Comparison of ENCODE assay signal across 15 cellular contexts in genomic region chr11:55658031-55658573, GRCh38. TPM values are rescaled to one million over a fixed set of nuclear protein-coding genes. Genes with fewer than 3 reads are reported as not detected.
A peak's percentile ranks its signal among the peaks of the same experiment; 100 is the strongest.
DNase-seq lines count a peak whose midpoint lies in the region; ATAC-seq, FAIRE-seq and TF ChIP-seq lines count a peak whose summit lies in the region.
"Had no signal": no experiment of that assay in that cellular context is flagged by ENCODE, and none has a peak within 500 bp of the region (broad histone marks: within the 10 kb centered on the region; RNA-seq: fewer than 3 reads in every experiment).

No MANE protein-coding gene starts in this region.

- TF ChIP-seq RAD21 in GM12878 (IDR thresholded peaks at IDR 0.05; ENCODE audit: insufficient read depth, low read depth, low read length): no peak

- no peaks in the 10 kb centered on the region for H3K27me3 ChIP-seq in GM12878 (replicated peaks in 1 of 2; ENCODE audit: control insufficient read depth in 2 of 2, insufficient read depth in 2 of 2, low read length in 1 of 2)
- H3K27me3 ChIP-seq in osteoblast (ENCODE audit: insufficient read depth, low read length): no peaks in the 10 kb centered on the region

- RAD21 ChIA-PET in GM12878 (lab: Charles Lee; ENCODE audit: unreplicated experiment): no interaction called here

- no peak for TF ChIP-seq CTCF in GM12878 (IDR thresholded peaks at IDR 0.05 in 2 of 3, conservative IDR thresholded peaks at IDR 0.05 in 1 of 3; ENCODE audit: control insufficient read depth in 2 of 3, extremely low read depth in 1 of 3, insufficient read depth in 1 of 3, low read depth in 3 of 3, low read length in 3 of 3)
- no peak for TF ChIP-seq CTCF in osteoblast (IDR thresholded peaks at IDR 0.05; ENCODE audit: extremely low read depth, low read depth, low read length)

- peak; percentile 99 for ATAC-seq in GM18907 (IDR thresholded peaks at IDR 0.05; ENCODE audit: unreplicated experiment)
- ATAC-seq in GM21619 (IDR thresholded peaks at IDR 0.05; ENCODE audit: unreplicated experiment): peak; percentile 93
- ATAC-seq in HG03159 (IDR thresholded peaks at IDR 0.05; ENCODE audit: unreplicated experiment): peak; percentile 95
- peak; percentile 93 for ATAC-seq in GM12878
- ATAC-seq: natural killer cell treated with Interleukin-12 subunit alpha and Interleukin-12 subunit beta and Interleukin-15 and Interleukin-18, amount 100 ng/mL, for 72 hours had no signal

- H2AFZ ChIP-seq in GM12878 (ENCODE audit: control insufficient read depth, low read depth, low read length) (no peak overlapping the region), osteoblast (ENCODE audit: low read length) (no peak overlapping the region)

- no peaks in the 10 kb centered on the region for H4K20me1 ChIP-seq in GM12878 (ENCODE audit: control insufficient read depth, insufficient read depth)
- H4K20me1 ChIP-seq in osteoblast (ENCODE audit: insufficient read depth, low read length): no peaks in the 10 kb centered on the region

- WGBS in GM12878 (ENCODE audit: insufficient coverage, insufficient replicate concordance, low lambda C conversion rate, missing lambda C conversion rate): 0% methylated on average over 2 of the region's 2 CpGs

- POLR2A ChIA-PET in GM12878 (lab: Charles Lee): no interaction called here

- intact Hi-C loops in GM12878 (cut with micrococcal nuclease; ENCODE audit: unreplicated experiment): loop anchor here (5.0 kb wide), 1 partner anchor 49 kb away; no protein-coding TSS in a partner anchor

- peak; percentile 59 for DNase-seq in GM12878 (ENCODE audit: low read depth, low spot score)
- no peak for DNase-seq in osteoblast (ENCODE audit: insufficient read length, low spot score, missing footprints)
- no peak for DNase-seq in activated CD4-positive, alpha-beta T cell treated with anti-CD3 and anti-CD28 coated beads for 48 hours
- no peak for DNase-seq in HTR-8/SVneo (ENCODE audit: insufficient read length, low spot score)
- DNase-seq in AG08396 (ENCODE audit: low spot score): no peak
- DNase-seq: activated CD4-positive, alpha-beta T cell treated with anti-CD3 and anti-CD28 coated beads, Interleukin-2, amount 50 U/mL, for 1 hour; DMS79 treated with DMSO at 0.1 percent for 48 hours; effector memory CD4-positive, alpha-beta T cell; NCI-H2029 treated with DMSO at 0.1 percent for 48 hours had no signal

- H3K4me3 ChIP-seq in GM12878 (no peak overlapping the region), osteoblast (ENCODE audit: insufficient read depth, low read length) (no peak overlapping the region)

- H3K9me3 ChIP-seq in GM12878 (replicated peaks; ENCODE audit: control insufficient read depth, insufficient read depth, low read length) (no peaks in the 10 kb centered on the region), osteoblast (ENCODE audit: low read depth, low read length) (no peaks in the 10 kb centered on the region)

- in situ Hi-C loops in GM12878 (cut with MboI): no loop called here

- no peak overlapping the region for H3K9ac ChIP-seq in GM12878 (ENCODE audit: control insufficient read depth, insufficient read depth, low read length)

- peak; percentile 85 to 95; a peak in 3 of 4 replicates for TF ChIP-seq EP300 in GM12878 (IDR thresholded peaks at IDR 0.05; ENCODE audit: borderline replicate concordance in 1 of 2, control insufficient read depth in 1 of 2, low read depth in 2 of 2, low read length in 2 of 2)

- CTCF ChIA-PET in GM12878 (lab: Yijun Ruan, JAX): no interaction called here

- TF ChIP-seq POLR2A in GM12878 (IDR thresholded peaks at IDR 0.05; ENCODE audit: low read depth, low read length): no peak

- H3K79me2 ChIP-seq in GM12878 (ENCODE audit: control insufficient read depth, insufficient read depth, low read length): no peaks in the 10 kb centered on the region
- H3K79me2 ChIP-seq in osteoblast (ENCODE audit: insufficient read depth, low read length): no peaks in the 10 kb centered on the region

- H3K27ac ChIP-seq in GM12878 (ENCODE audit: control insufficient read depth, insufficient read depth) (no peak overlapping the region), osteoblast (ENCODE audit: low read depth, low read length) (no peak overlapping the region)

- BruUV-seq in GM12878 (replicated peaks; lab: Mats Ljungman, UMichigan): no TSS peak

- FAIRE-seq in GM12878 (lab: Jason Lieb, UNC) (no peak), HTR-8/SVneo (lab: Jason Lieb, UNC) (no peak)

- SMC1A ChIA-PET in GM12878 (lab: Charles Lee; ENCODE audit: uncharacterized antibody, unreplicated experiment): interaction anchor here (0.8 kb wide), 1 partner anchor 50 kb away, joined by 4 read pairs; no protein-coding TSS in a partner anchor

- H3K4me1 ChIP-seq in GM12878 (ENCODE audit: control insufficient read depth, insufficient read depth, low read length) (no peaks in the 10 kb centered on the region), osteoblast (ENCODE audit: insufficient read depth, low read length) (no peaks in the 10 kb centered on the region)

- H3K4me2 ChIP-seq in GM12878 (ENCODE audit: control insufficient read depth, insufficient read depth): no peak overlapping the region
- H3K4me2 ChIP-seq in osteoblast (ENCODE audit: insufficient read depth, low read length): no peak overlapping the region

- H3K36me3 ChIP-seq in GM12878 (ENCODE audit: control insufficient read depth in 2 of 2, insufficient read depth in 2 of 2, low read length in 1 of 2) (no peaks in the 10 kb centered on the region), osteoblast (ENCODE audit: insufficient read depth, low read length) (no peaks in the 10 kb centered on the region)

RNA-seq across cellular contexts. Expression of gene OR4C6, which starts 3.9 kb away (rescaled TPM):
- not detected in 2 replicates for total RNA-seq in GM12878 (2013; cell fraction: nucleolus; rRNA removed)
- total RNA-seq in GM12878 (2014; rRNA removed): 0.16 and 0.34 TPM in 2 replicates
- total RNA-seq in GM12878 (2014; rRNA removed; fragmentation: Illumina TruSeq; extraction: Trizol): 0.18 and 0.27 TPM in 2 replicates
- total RNA-seq in GM12878 (2021): not detected in 2 replicates
- not detected for polyA plus RNA-seq in GM12878 (2011; ENCODE audit: low read depth)
- 0.30 and 0.52 TPM in 2 replicates for polyA plus RNA-seq in GM12878 (2011; rRNA removed)
- polyA plus RNA-seq in GM12878 (2011; cell fraction: cytosol; rRNA removed): 0.28 and 0.43 TPM in 2 replicates
- polyA plus RNA-seq in GM12878 (2011; cell fraction: nucleus; rRNA removed): 0.67 and 1.4 TPM in 2 replicates
- not detected in 2 replicates for polyA plus RNA-seq in GM12878 (2012)
- 0.22 and 0.59 TPM in 2 replicates for polyA plus RNA-seq in GM12878 (2014; fragmentation: Illumina TruSeq; extraction: Trizol)
- polyA plus RNA-seq in GM12878 (2014; fragmentation: Nextera tagmentation; extraction: Ambion mirVana): under 1 TPM; 0.42 to 0.53 TPM
- polyA plus RNA-seq in GM12878 (2014; rRNA removed): 0.16 TPM in 1 of 2 replicates, not detected in the other
- polyA plus RNA-seq in GM12878 (2016; fragmentation: Nextera tagmentation; extraction: Ambion mirVana): under 1 TPM in 1 of 2 experiments, not detected in 1; 0.60 TPM
- polyA minus RNA-seq in GM12878 (2011; rRNA and poly(A)+ RNA removed): 1.1 and 1.2 TPM in 2 replicates
- not detected in 2 replicates for polyA minus RNA-seq in GM12878 (2011; cell fraction: cytosol; rRNA and poly(A)+ RNA removed)
- 0.73 and 1.5 TPM in 2 replicates for polyA minus RNA-seq in GM12878 (2011; cell fraction: nucleus; rRNA and poly(A)+ RNA removed)
- total RNA-seq in osteoblast: not detected in 2 replicates
- total RNA-seq: natural killer cell treated with Interleukin-12 subunit alpha and Interleukin-12 subunit beta and Interleukin-15 and Interleukin-18, amount 100 ng/mL, for 72 hours; SK-MEL-5; temporal lobe had no signal

RNA-seq across cellular contexts. Expression of gene OR4S2, which starts 10.0 kb away (rescaled TPM):
- not detected in 2 replicates for total RNA-seq in GM12878 (2013; cell fraction: nucleolus; rRNA removed)
- total RNA-seq in GM12878 (2014; rRNA removed) (not detected in 2 replicates), GM12878 (2014; rRNA removed; fragmentation: Illumina TruSeq; extraction: Trizol) (not detected in 2 replicates), GM12878 (2021) (not detected in 2 replicates), osteoblast (not detected in 2 replicates)
- polyA plus RNA-seq in GM12878 (2011; ENCODE audit: low read depth): not detected
- polyA plus RNA-seq in GM12878 (2011; rRNA removed) (not detected in 2 replicates), GM12878 (2014; fragmentation: Illumina TruSeq; extraction: Trizol) (not detected in 2 replicates), GM12878 (2014; fragmentation: Nextera tagmentation; extraction: Ambion mirVana) (not detected), GM12878 (2014; rRNA removed) (not detected in 2 replicates), GM12878 (2016; fragmentation: Nextera tagmentation; extraction: Ambion mirVana) (not detected)
- polyA plus RNA-seq in GM12878 (2011; cell fraction: cytosol; rRNA removed): not detected in 2 replicates
- polyA plus RNA-seq in GM12878 (2011; cell fraction: nucleus; rRNA removed): not detected in 2 replicates
- not detected in 2 replicates for polyA plus RNA-seq in GM12878 (2012)
- polyA minus RNA-seq in GM12878 (2011; rRNA and poly(A)+ RNA removed): not detected in 2 replicates
- not detected in 2 replicates for polyA minus RNA-seq in GM12878 (2011; cell fraction: cytosol; rRNA and poly(A)+ RNA removed)
- 0.12 TPM in 1 of 2 replicates, not detected in the other for polyA minus RNA-seq in GM12878 (2011; cell fraction: nucleus; rRNA and poly(A)+ RNA removed)
- total RNA-seq: natural killer cell treated with Interleukin-12 subunit alpha and Interleukin-12 subunit beta and Interleukin-15 and Interleukin-18, amount 100 ng/mL, for 72 hours; SK-MEL-5; temporal lobe had no signal

RNA-seq across cellular contexts. Expression of gene OR4P4, which starts 23.2 kb away (rescaled TPM):
- total RNA-seq in GM12878 (2013; cell fraction: nucleolus; rRNA removed): not detected in 2 replicates
- total RNA-seq in GM12878 (2014; rRNA removed): not detected in 2 replicates
- total RNA-seq in GM12878 (2014; rRNA removed; fragmentation: Illumina TruSeq; extraction: Trizol): not detected in 2 replicates
- total RNA-seq in GM12878 (2021): not detected in 2 replicates
- polyA plus RNA-seq in GM12878 (2011; ENCODE audit: low read depth): not detected
- polyA plus RNA-seq in GM12878 (2011; rRNA removed): not detected in 2 replicates
- not detected in 2 replicates for polyA plus RNA-seq in GM12878 (2011; cell fraction: cytosol; rRNA removed)
- not detected in 2 replicates for polyA plus RNA-seq in GM12878 (2011; cell fraction: nucleus; rRNA removed)
- polyA plus RNA-seq in GM12878 (2012): not detected in 2 replicates
- polyA plus RNA-seq in GM12878 (2014; fragmentation: Illumina TruSeq; extraction: Trizol): not detected in 2 replicates
- not detected for polyA plus RNA-seq in GM12878 (2014; fragmentation: Nextera tagmentation; extraction: Ambion mirVana)
- polyA plus RNA-seq in GM12878 (2014; rRNA removed): not detected in 2 replicates
- polyA plus RNA-seq in GM12878 (2016; fragmentation: Nextera tagmentation; extraction: Ambion mirVana): not detected
- polyA minus RNA-seq in GM12878 (2011; rRNA and poly(A)+ RNA removed): not detected in 2 replicates
- polyA minus RNA-seq in GM12878 (2011; cell fraction: cytosol; rRNA and poly(A)+ RNA removed): not detected in 2 replicates
- not detected in 2 replicates for polyA minus RNA-seq in GM12878 (2011; cell fraction: nucleus; rRNA and poly(A)+ RNA removed)
- not detected in 2 replicates for total RNA-seq in osteoblast
- total RNA-seq: natural killer cell treated with Interleukin-12 subunit alpha and Interleukin-12 subunit beta and Interleukin-15 and Interleukin-18, amount 100 ng/mL, for 72 hours; SK-MEL-5; temporal lobe had no signal

RNA-seq across cellular contexts. Expression of gene OR4C11, which starts 50.7 kb away (rescaled TPM):
- total RNA-seq in GM12878 (2013; cell fraction: nucleolus; rRNA removed): not detected in 2 replicates
- total RNA-seq in GM12878 (2014; rRNA removed) (not detected in 2 replicates), GM12878 (2014; rRNA removed; fragmentation: Illumina TruSeq; extraction: Trizol) (not detected in 2 replicates), GM12878 (2021) (not detected in 2 replicates), osteoblast (not detected in 2 replicates)
- polyA plus RNA-seq in GM12878 (2011; ENCODE audit: low read depth): not detected
- polyA plus RNA-seq in GM12878 (2011; rRNA removed) (not detected in 2 replicates), GM12878 (2014; fragmentation: Illumina TruSeq; extraction: Trizol) (not detected in 2 replicates), GM12878 (2014; fragmentation: Nextera tagmentation; extraction: Ambion mirVana) (not detected), GM12878 (2014; rRNA removed) (not detected in 2 replicates), GM12878 (2016; fragmentation: Nextera tagmentation; extraction: Ambion mirVana) (not detected)
- polyA plus RNA-seq in GM12878 (2011; cell fraction: cytosol; rRNA removed): not detected in 2 replicates
- polyA plus RNA-seq in GM12878 (2011; cell fraction: nucleus; rRNA removed): not detected in 2 replicates
- polyA plus RNA-seq in GM12878 (2012): not detected in 2 replicates
- not detected in 2 replicates for polyA minus RNA-seq in GM12878 (2011; rRNA and poly(A)+ RNA removed)
- polyA minus RNA-seq in GM12878 (2011; cell fraction: cytosol; rRNA and poly(A)+ RNA removed): not detected in 2 replicates
- not detected in 2 replicates for polyA minus RNA-seq in GM12878 (2011; cell fraction: nucleus; rRNA and poly(A)+ RNA removed)
- total RNA-seq: natural killer cell treated with Interleukin-12 subunit alpha and Interleukin-12 subunit beta and Interleukin-15 and Interleukin-18, amount 100 ng/mL, for 72 hours; SK-MEL-5; temporal lobe had no signal
